29 cellular contexts compared by ENCODE assay signal in the genomic region with DNA sequence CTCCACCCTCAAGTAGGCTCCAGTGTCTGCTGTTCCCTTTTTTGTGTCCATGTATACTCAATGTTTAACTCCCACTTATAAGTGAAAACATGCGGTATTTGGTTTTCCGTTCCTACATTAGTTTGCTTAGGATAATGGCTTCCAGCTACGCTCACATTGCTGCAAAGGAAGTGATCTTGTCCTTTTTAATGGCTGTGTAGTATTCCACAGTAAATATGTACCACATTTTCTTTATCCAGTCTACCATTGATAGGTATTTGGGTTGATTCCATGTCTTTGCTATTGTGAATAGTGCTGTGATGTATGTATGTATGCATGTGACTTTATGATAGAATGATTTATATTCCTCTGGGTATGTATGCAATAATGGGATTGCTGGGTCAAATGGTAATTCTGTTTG.
"Had no signal": no experiment of that assay in that cellular context is flagged by ENCODE, and none has a peak within 500 bp of the region (broad histone marks: within the 10 kb centered on the region; RNA-seq: fewer than 3 reads in every experiment).

No MANE protein-coding gene starts in this region.

- H3K36me3 ChIP-seq: colonic mucosa, esophagus muscularis mucosa, esophagus squamous epithelium, gastrocnemius medialis, gastroesophageal sphincter, heart left ventricle, heart right ventricle had no signal

- DNase-seq: colonic mucosa; cortex of kidney; dermis blood vessel endothelial cell; dorsolateral prefrontal cortex; effector CD4-positive, alpha-beta T cell; effector CD8-positive, alpha-beta T cell; effector memory CD4-positive, alpha-beta T cell; effector memory CD8-positive, alpha-beta T cell; endodermal cell; erythroblast; esophagus squamous epithelium; foreskin fibroblast; foreskin keratinocyte; foreskin melanocyte; gastrocnemius medialis; glutamatergic neuron; head of caudate nucleus; heart left ventricle; heart right ventricle had no signal

- H3K79me2 ChIP-seq: hepatocyte had no signal

- H3K27ac Mint-ChIP-seq: dendritic cell treated with granulocyte-macrophage colony-stimulating factor and Interleukin-4, amounts not matched to agents 40 ng/mL and 50 ng/mL, for 4 days; effector memory CD8-positive, alpha-beta T cell; endodermal cell had no signal

- H2AFZ ChIP-seq: hepatocyte had no signal

- H3K4me1 Mint-ChIP-seq: endodermal cell had no signal

- H3K9me3 ChIP-seq: colonic mucosa, esophagus muscularis mucosa, esophagus squamous epithelium, gastrocnemius medialis had no signal

- H3K4me2 ChIP-seq: hepatocyte had no signal

- H3K4me3 Mint-ChIP-seq: dendritic cell treated with granulocyte-macrophage colony-stimulating factor and Interleukin-4, amounts not matched to agents 40 ng/mL and 50 ng/mL, for 4 days; effector memory CD8-positive, alpha-beta T cell; endodermal cell had no signal

- FAIRE-seq: endometrium, endothelial cell of umbilical vein, frontal cortex had no signal

- H3K4me3 ChIP-seq: colonic mucosa, coronary artery, dorsolateral prefrontal cortex, esophagus muscularis mucosa, esophagus squamous epithelium, gastrocnemius medialis, gastroesophageal sphincter, heart left ventricle, heart right ventricle, hepatocyte had no signal

- H3K27me3 ChIP-seq: colonic mucosa, foreskin keratinocyte had no signal

- H3K27ac ChIP-seq: colonic mucosa, coronary artery, dorsolateral prefrontal cortex, epithelial cell of prostate, esophagus muscularis mucosa, esophagus squamous epithelium, foreskin keratinocyte, gastrocnemius medialis, gastroesophageal sphincter, heart left ventricle, heart right ventricle, hepatocyte had no signal

- H3K9me3 Mint-ChIP-seq: dendritic cell treated with granulocyte-macrophage colony-stimulating factor and Interleukin-4, amounts not matched to agents 40 ng/mL and 50 ng/mL, for 4 days; effector memory CD8-positive, alpha-beta T cell; endodermal cell had no signal

- H3K4me1 ChIP-seq: colonic mucosa, esophagus muscularis mucosa, esophagus squamous epithelium, foreskin keratinocyte, gastrocnemius medialis, gastroesophageal sphincter, heart left ventricle, heart right ventricle had no signal

- ATAC-seq: effector memory CD8-positive, alpha-beta T cell; esophagus mucosa; foreskin keratinocyte; gastrocnemius medialis; gastroesophageal sphincter; heart left ventricle; heart right ventricle had no signal
